In genomic region chr19:5864725-5865486, GRCh38 we compare ENCODE assay signal across 13 cellular contexts. TPM values are rescaled to one million over a fixed set of nuclear protein-coding genes. Genes with fewer than 3 reads are reported as not detected.
A peak's percentile ranks its signal among the peaks of the same experiment; 100 is the strongest.
DNase-seq lines count a peak whose midpoint lies in the region; ATAC-seq and TF ChIP-seq lines count a peak whose summit lies in the region.
"Had no signal": no experiment of that assay in that cellular context is flagged by ENCODE, and none has a peak within 500 bp of the region (broad histone marks: within the 10 kb centered on the region; RNA-seq: fewer than 3 reads in every experiment).

No MANE protein-coding gene starts in this region.

- H2BK120ac ChIP-seq in mesendoderm (ENCODE audit: low read depth, low read length) = no peak overlapping the region

- H3K23ac ChIP-seq in mesendoderm (ENCODE audit: low read length) = no peak overlapping the region

- no peak overlapping the region for H3K9ac ChIP-seq in mesendoderm (ENCODE audit: low read length)

- H2BK5ac ChIP-seq in mesendoderm (ENCODE audit: low read length) = no peak overlapping the region

- peak overlapping the region; percentile 65 for H3K27ac Mint-ChIP-seq in activated T-helper 17 cell treated with anti-CD3 and anti-CD28 coated beads, Interleukin-2, amount 50 U/mL, for 72 hours
- H3K27ac Mint-ChIP-seq: activated naive CD4-positive, alpha-beta T cell treated with anti-CD3 and anti-CD28 coated beads for 36 hours; T-helper 1 cell treated with Interleukin-12 subunit alpha and Interleukin-12 subunit beta and Interleukin-4 antibody, amounts not matched to agents 30 μg/mL and 1 μg/mL, for 36 hours had no signal

- H3K4me3 Mint-ChIP-seq in activated T-helper 17 cell treated with anti-CD3 and anti-CD28 coated beads, Interleukin-2, amount 50 U/mL, for 72 hours = no peak overlapping the region
- H3K4me3 Mint-ChIP-seq: activated naive CD4-positive, alpha-beta T cell treated with anti-CD3 and anti-CD28 coated beads for 36 hours; T-helper 1 cell treated with Interleukin-12 subunit alpha and Interleukin-12 subunit beta and Interleukin-4 antibody, amounts not matched to agents 30 μg/mL and 1 μg/mL, for 36 hours had no signal

- H3K27me3 Mint-ChIP-seq in activated T-helper 17 cell treated with anti-CD3 and anti-CD28 coated beads, Interleukin-2, amount 50 U/mL, for 72 hours = no peaks in the 10 kb centered on the region

- H3K79me2 ChIP-seq in mesendoderm (ENCODE audit: control insufficient read depth, insufficient read depth, low read length) = no peaks in the 10 kb centered on the region

- no peaks in the 10 kb centered on the region for H3K36me3 ChIP-seq in mesendoderm (ENCODE audit: control insufficient read depth, insufficient read depth, low read length)
- H3K36me3 ChIP-seq: colonic mucosa had no signal

- H3K4me2 ChIP-seq in mesendoderm (ENCODE audit: low read length) = no peak overlapping the region

- H3K4me3 ChIP-seq in mesendoderm (ENCODE audit: low read length) = no peak overlapping the region
- H3K4me3 ChIP-seq: colonic mucosa had no signal

- no peaks in the 10 kb centered on the region for H3K4me1 ChIP-seq in mesendoderm (ENCODE audit: control insufficient read depth, low read depth, low read length)
- H3K4me1 ChIP-seq: colonic mucosa had no signal

- no peaks in the 10 kb centered on the region for H3K9me3 Mint-ChIP-seq in activated T-helper 17 cell treated with anti-CD3 and anti-CD28 coated beads, Interleukin-2, amount 50 U/mL, for 72 hours
- H3K9me3 Mint-ChIP-seq: activated naive CD4-positive, alpha-beta T cell treated with anti-CD3 and anti-CD28 coated beads for 36 hours; T-helper 1 cell treated with Interleukin-12 subunit alpha and Interleukin-12 subunit beta and Interleukin-4 antibody, amounts not matched to agents 30 μg/mL and 1 μg/mL, for 36 hours had no signal

- no peak overlapping the region for H3K18ac ChIP-seq in mesendoderm (ENCODE audit: low read length)

- TF ChIP-seq CTCF in GM12872 (IDR thresholded peaks at IDR 0.05; ENCODE audit: insufficient read depth, low read depth, low read length) = 0 out of 3 replicates have a peak, but pooled peaks have one; percentile 19

- DNase-seq in mesendoderm = peak; percentile 19
- DNase-seq in medulla oblongata (ENCODE audit: extremely low spot score) = no peak
- no peak for DNase-seq in stimulated activated CD4-positive, alpha-beta T cell treated with anti-CD3 and anti-CD28 coated beads, Interleukin-4, amount 100 ng/mL, for 4 hours
- DNase-seq: activated CD4-positive, alpha-beta T cell treated with anti-CD3 and anti-CD28 coated beads, Interleukin-2, amount 50 U/mL, for 48 hours; activated naive CD4-positive, alpha-beta T cell treated with anti-CD3 and anti-CD28 coated beads for 36 hours; colonic mucosa; NCI-H226 had no signal

- no peak overlapping the region for H3K56ac ChIP-seq in mesendoderm (ENCODE audit: low read length)

- H2AK5ac ChIP-seq in mesendoderm (ENCODE audit: low read length) = no peak overlapping the region

- H3K4me1 Mint-ChIP-seq in activated T-helper 17 cell treated with anti-CD3 and anti-CD28 coated beads, Interleukin-2, amount 50 U/mL, for 72 hours = no peaks in the 10 kb centered on the region

- no peaks in the 10 kb centered on the region for H3K27me3 ChIP-seq in mesendoderm (ENCODE audit: insufficient read depth, low read length, poor library complexity)
- H3K27me3 ChIP-seq: colonic mucosa had no signal

- H4K5ac ChIP-seq in mesendoderm (ENCODE audit: low read length) = no peak overlapping the region

- no CpG with 5 or more reads among the region's 14 CpGs for WGBS in mesendoderm (ENCODE audit: extremely low coverage, insufficient coverage, low lambda C conversion rate)

- no peak overlapping the region for H4K8ac ChIP-seq in mesendoderm (ENCODE audit: low read depth, low read length)

- H2BK15ac ChIP-seq in mesendoderm (replicated peaks; ENCODE audit: low read depth) = no peak overlapping the region

- no peak overlapping the region for H3K27ac ChIP-seq in mesendoderm (ENCODE audit: low read depth, low read length)
- H3K27ac ChIP-seq: C4-2B, colonic mucosa had no signal

- no peak for ATAC-seq in activated T-helper 17 cell treated with anti-CD3 and anti-CD28 coated beads, Interleukin-2, amount 50 U/mL, for 72 hours (replicated peaks)
- ATAC-seq in HG03457 (IDR thresholded peaks at IDR 0.05; ENCODE audit: unreplicated experiment) = no peak

- H3K79me1 ChIP-seq in mesendoderm (ENCODE audit: low read length) = no peaks in the 10 kb centered on the region

- H3K4ac ChIP-seq in mesendoderm (ENCODE audit: low read depth, low read length) = no peak overlapping the region

- H3K36me3 Mint-ChIP-seq in activated T-helper 17 cell treated with anti-CD3 and anti-CD28 coated beads, Interleukin-2, amount 50 U/mL, for 72 hours (ENCODE audit: low read depth) = no peaks in the 10 kb centered on the region

RNA-seq across cellular contexts. Expression of gene FUT5, which starts 5.4 kb away (rescaled TPM):
- under 1 TPM in 1 of 2 donors, not detected in 1; 0.48 TPM for total RNA-seq in activated T-helper 17 cell treated with anti-CD3 and anti-CD28 coated beads, Interleukin-2, amount 50 U/mL, for 72 hours
- not detected for polyA plus RNA-seq in mesendoderm (2013, experiment 1 of 2)
- polyA plus RNA-seq in mesendoderm (2013, experiment 2 of 2) = not detected
- polyA plus RNA-seq: neural cell had no signal

RNA-seq across cellular contexts. Expression of gene FUT3, which starts 13.7 kb away (rescaled TPM):
- total RNA-seq in activated T-helper 17 cell treated with anti-CD3 and anti-CD28 coated beads, Interleukin-2, amount 50 U/mL, for 72 hours = 1 to 10 TPM in 1 of 2 donors, not detected in 1; 1.4 TPM
- 0.08 TPM for polyA plus RNA-seq in mesendoderm (2013, experiment 1 of 2)
- polyA plus RNA-seq in mesendoderm (2013, experiment 2 of 2) = 0.07 TPM
- total RNA-seq: activated naive CD4-positive, alpha-beta T cell treated with anti-CD3 and anti-CD28 coated beads for 36 hours had no signal

RNA-seq across cellular contexts. Expression of gene FUT6, which starts 25.4 kb away (rescaled TPM):
- total RNA-seq in activated T-helper 17 cell treated with anti-CD3 and anti-CD28 coated beads, Interleukin-2, amount 50 U/mL, for 72 hours = not detected
- not detected for polyA plus RNA-seq in mesendoderm (2013, experiment 1 of 2)
- not detected for polyA plus RNA-seq in mesendoderm (2013, experiment 2 of 2)
- total RNA-seq: activated naive CD4-positive, alpha-beta T cell treated with anti-CD3 and anti-CD28 coated beads for 36 hours had no signal
- polyA plus RNA-seq: neural cell had no signal

RNA-seq across cellular contexts. Expression of gene NDUFA11, which starts 38.7 kb away (rescaled TPM):
- total RNA-seq in activated T-helper 17 cell treated with anti-CD3 and anti-CD28 coated beads, Interleukin-2, amount 50 U/mL, for 72 hours = 100 to 1,000 TPM; 162 to 249 TPM
- 299 TPM for polyA plus RNA-seq in mesendoderm (2013, experiment 1 of 2)
- polyA plus RNA-seq in mesendoderm (2013, experiment 2 of 2) = 304 TPM

RNA-seq across cellular contexts. Expression of gene VMAC, which starts 39.8 kb away (rescaled TPM):
- total RNA-seq in activated T-helper 17 cell treated with anti-CD3 and anti-CD28 coated beads, Interleukin-2, amount 50 U/mL, for 72 hours = 1 to 10 TPM; 3.7 to 4.4 TPM
- 0.76 TPM for polyA plus RNA-seq in mesendoderm (2013, experiment 1 of 2)
- 0.70 TPM for polyA plus RNA-seq in mesendoderm (2013, experiment 2 of 2)
